15 cellular contexts compared by ENCODE assay signal in genomic region chrX:125651426-125651825, GRCh38.
"Had no signal": no experiment of that assay in that cellular context is flagged by ENCODE, and none has a peak within 500 bp of the region (broad histone marks: within the 10 kb centered on the region; RNA-seq: fewer than 3 reads in every experiment).

No MANE protein-coding gene starts in this region.

- ATAC-seq: activated naive CD4-positive, alpha-beta T cell treated with anti-CD3 and anti-CD28 coated beads, Interleukin-2, amount 50 U/mL, for 72 hours; activated T-cell treated with anti-CD3 and anti-CD28 coated beads, Interleukin-2, amount 50 U/mL, for 72 hours; effector memory CD8-positive, alpha-beta T cell; sciatic nerve; stimulated activated effector memory CD8-positive, alpha-beta T cell treated with anti-CD3 and anti-CD28 coated beads, Interleukin-12 subunit alpha, Interleukin-12 subunit beta, amount 100 ng/mL, for 72 hours had no signal

- DNase-seq: activated CD4-positive, alpha-beta T cell treated with anti-CD3 and anti-CD28 coated beads, Interleukin-2, amount 10 ng/mL, durations not matched to agents 7 days and 5 days; activated CD8-positive, alpha-beta memory T cell treated with anti-CD3 and anti-CD28 coated beads, Interleukin-2, amount 50 U/mL, for 48 hours; activated gamma-delta T cell; activated T-cell treated with anti-CD3 and anti-CD28 coated beads, Interleukin-2, amount 50 U/mL, for 72 hours; amniotic stem cell; effector memory CD8-positive, alpha-beta T cell; erythroblast; kidney glomerular epithelial cell; nephron progenitor cell; ovary; stimulated activated CD4-positive, alpha-beta T cell treated with anti-CD3 and anti-CD28 coated beads, Interleukin-1b, Interleukin-23, amount 100 ng/mL, for 48 hours; T-helper 9 cell had no signal

- H3K36me3 ChIP-seq: ovary had no signal

- H3K27me3 ChIP-seq: ovary had no signal

- H3K27ac ChIP-seq: ovary had no signal

- H3K9me3 ChIP-seq: ovary had no signal

- H3K4me3 ChIP-seq: ovary had no signal
